ENCODE assay signal across 9 cellular contexts in genomic region chr5:40401965-40402364, GRCh38.
DNase-seq lines count a peak whose midpoint lies in the region; ATAC-seq and TF ChIP-seq lines count a peak whose summit lies in the region.
"Had no signal": no experiment of that assay in that cellular context is flagged by ENCODE, and none has a peak within 500 bp of the region (broad histone marks: within the 10 kb centered on the region; RNA-seq: fewer than 3 reads in every experiment).

No MANE protein-coding gene starts in this region.

- ATAC-seq in HG02970 (IDR thresholded peaks at IDR 0.05; ENCODE audit: low FRiP score, unreplicated experiment), result no peak

- intact Hi-C loops in mammary epithelial cell (cut with micrococcal nuclease), result no loop called here
- intact Hi-C loops in esophagus muscularis mucosa (cut with DNase I), result no loop called here

- H4K20me1 ChIP-seq in mammary epithelial cell (ENCODE audit: insufficient read depth, low read length), result no peaks in the 10 kb centered on the region

- H2AFZ ChIP-seq in mammary epithelial cell (ENCODE audit: low read depth, low read length), result no peak overlapping the region

- WGBS in mammary epithelial cell (ENCODE audit: low coverage, missing lambda C conversion rate), result 18% methylated on average over 1 of the region's 1 CpG
- 50% methylated on average over 1 of the region's 1 CpG for WGBS in esophagus muscularis mucosa

- H3K9me3 ChIP-seq in mammary epithelial cell (replicated peaks; ENCODE audit: insufficient read depth, low read length) (no peaks in the 10 kb centered on the region), esophagus muscularis mucosa (no peaks in the 10 kb centered on the region)

- DNase-seq in HPDE6-E6E7 (ENCODE audit: extremely low spot score) (peak; percentile 44), mammary epithelial cell (peak; percentile 77), SKM-1 treated with dmso at 0.1 percent for 144 hours (lab: John Stamatoyannopoulos, UW; ENCODE audit: unreplicated experiment) (no peak), esophagus muscularis mucosa (ENCODE audit: extremely low spot score) (no peak), COLO668 (lab: John Stamatoyannopoulos, UW; ENCODE audit: unreplicated experiment) (no peak)
- peak; percentile 34 for DNase-seq in T-helper 2 cell treated with Interferon-gamma antibody and Interleukin-4, amounts not matched to agents 5 μg/mL and 100 μg/mL, for 36 hours (ENCODE audit: low spot score)
- peak; percentile 50 to 68 for DNase-seq in stimulated activated CD4-positive, alpha-beta T cell treated with anti-CD3 and anti-CD28 coated beads, Interleukin-2, amount 100 ng/mL, for 24 hours
- DNase-seq: NCI-H2107 had no signal

- no peaks in the 10 kb centered on the region for H3K79me2 ChIP-seq in mammary epithelial cell (ENCODE audit: insufficient read depth, low read length)

- CTCF ChIA-PET in mammary epithelial cell (lab: Charles Lee; ENCODE audit: low non-redundant PET), result no interaction called here

- no peak for TF ChIP-seq EP300 in esophagus muscularis mucosa (IDR thresholded peaks at IDR 0.05)

- no peak for TF ChIP-seq POLR2A in esophagus muscularis mucosa (IDR thresholded peaks at IDR 0.05; ENCODE audit: low read depth)

- H3K27me3 ChIP-seq in mammary epithelial cell (ENCODE audit: insufficient read depth, low read length) (no peaks in the 10 kb centered on the region), esophagus muscularis mucosa (no peaks in the 10 kb centered on the region)

- no peak overlapping the region for H3K9ac ChIP-seq in mammary epithelial cell (ENCODE audit: insufficient read depth, low read length)

- no peak overlapping the region for H3K27ac ChIP-seq in mammary epithelial cell (ENCODE audit: insufficient read depth, low read depth, low read length)
- no peak overlapping the region for H3K27ac ChIP-seq in esophagus muscularis mucosa (replicated peaks in 1 of 4)

- peaks cover 6% of the 10 kb centered on the region for H3K9me3 Mint-ChIP-seq in T-helper 2 cell treated with Interferon-gamma antibody and Interleukin-4, amounts not matched to agents 5 μg/mL and 100 μg/mL, for 36 hours

- dilution Hi-C loops in mammary epithelial cell (cut with HindIII; ENCODE audit: low sequenced_read_pairs), result loop anchor here (25.0 kb wide), 1 partner anchor 285 kb away; the partner anchor contains the start of gene PTGER4

- peak overlapping the region; percentile 56 for H3K27ac Mint-ChIP-seq in T-helper 2 cell treated with Interferon-gamma antibody and Interleukin-4, amounts not matched to agents 5 μg/mL and 100 μg/mL, for 36 hours

- H3K27me3 Mint-ChIP-seq in T-helper 2 cell treated with Interferon-gamma antibody and Interleukin-4, amounts not matched to agents 5 μg/mL and 100 μg/mL, for 36 hours (ENCODE audit: low read depth), result no peaks in the 10 kb centered on the region

- no peak overlapping the region for H3K4me3 ChIP-seq in mammary epithelial cell (replicated peaks in 1 of 3; ENCODE audit: insufficient read depth in 1 of 3, low read depth in 2 of 3, low read length in 3 of 3)
- no peak overlapping the region for H3K4me3 ChIP-seq in esophagus muscularis mucosa

- peaks cover 60% of the 10 kb centered on the region for H3K4me1 Mint-ChIP-seq in T-helper 2 cell treated with Interferon-gamma antibody and Interleukin-4, amounts not matched to agents 5 μg/mL and 100 μg/mL, for 36 hours (ENCODE audit: low read depth)

- H3K4me3 Mint-ChIP-seq in T-helper 2 cell treated with Interferon-gamma antibody and Interleukin-4, amounts not matched to agents 5 μg/mL and 100 μg/mL, for 36 hours, result peak overlapping the region; percentile 9

- H3K36me3 ChIP-seq in mammary epithelial cell (ENCODE audit: insufficient read depth, low read length), result no peaks in the 10 kb centered on the region
- no peaks in the 10 kb centered on the region for H3K36me3 ChIP-seq in esophagus muscularis mucosa

- H3K4me2 ChIP-seq in mammary epithelial cell (ENCODE audit: insufficient read depth, low read depth, low read length), result peak overlapping the region; percentile 56

- in situ Hi-C loops in mammary epithelial cell (cut with MboI; ENCODE audit: low sequenced_read_pairs in 2 of 2), result no loop called here

- H3K36me3 Mint-ChIP-seq in T-helper 2 cell treated with Interferon-gamma antibody and Interleukin-4, amounts not matched to agents 5 μg/mL and 100 μg/mL, for 36 hours (ENCODE audit: low read depth), result peaks cover 11% of the 10 kb centered on the region

- H3K4me1 ChIP-seq in mammary epithelial cell (ENCODE audit: insufficient read depth, low read length) (peaks cover 28% of the 10 kb centered on the region), esophagus muscularis mucosa (peaks cover 11 to 18% (median 13%) of the 10 kb centered on the region in 4 donors)

- no TSS peak for BruUV-seq in mammary epithelial cell (replicated peaks; lab: Mats Ljungman, UMichigan)

- TF ChIP-seq CTCF in mammary epithelial cell (conservative IDR thresholded peaks at IDR 0.05 in 1 of 2, IDR thresholded peaks at IDR 0.05 in 1 of 2; ENCODE audit: extremely low read depth in 1 of 2, insufficient read depth in 1 of 2, low read depth in 1 of 2, low read length in 2 of 2) (no peak), esophagus muscularis mucosa (IDR thresholded peaks at IDR 0.05) (no peak)

Comparison
In these comparisons a context has a peak if more than half of its experiments do, and no peak if none do; other contexts are left out.
1. DNase-seq: peak in HPDE6-E6E7 (single experiment), T-helper 2 cell treated with Interferon-gamma antibody and Interleukin-4, amounts not matched to agents 5 μg/mL and 100 μg/mL, for 36 hours (single experiment), mammary epithelial cell (single experiment) and stimulated activated CD4-positive, alpha-beta T cell treated with anti-CD3 and anti-CD28 coated beads, Interleukin-2, amount 100 ng/mL, for 24 hours (2 of 2); none in SKM-1 treated with dmso at 0.1 percent for 144 hours (single experiment), esophagus muscularis mucosa (single experiment) and COLO668 (single experiment).